In genomic region chr4:142405021-142405991, GRCh38 we compare ENCODE assay signal across 8 cellular contexts.
DNase-seq lines count a peak whose midpoint lies in the region; ATAC-seq lines count a peak whose summit lies in the region.

No MANE protein-coding gene starts in this region.

- peak overlapping the region; percentile 73 for H3K4me3 ChIP-seq in skeletal muscle satellite cell (ENCODE audit: low read length)

- intact Hi-C loops in Right ventricle myocardium inferior (cut with DNase I) = no loop called here
- intact Hi-C loops in cardiac septum (cut with DNase I) = no loop called here

- DNase-seq in Right ventricle myocardium inferior (ENCODE audit: missing footprints) (peak; percentile 28), cardiac septum (ENCODE audit: low spot score) (no peak), SW 1271 (lab: John Stamatoyannopoulos, UW) (peak; percentile 73 to 76), amniotic stem cell (lab: John Stamatoyannopoulos, UW) (peak; percentile 74), hippocampal formation (lab: John Stamatoyannopoulos, UW) (peak; percentile 42 to 48), middle frontal gyrus (ENCODE audit: extremely low spot score, low spot score) (no peak)

- peak overlapping the region; percentile 82 for H3K4me2 ChIP-seq in skeletal muscle satellite cell (ENCODE audit: low read length)

- H3K4me1 ChIP-seq in skeletal muscle satellite cell (ENCODE audit: control insufficient read depth, insufficient read depth, low read length) = peaks cover 58% of the 10 kb centered on the region

- H3K36me3 ChIP-seq in skeletal muscle satellite cell (ENCODE audit: insufficient read depth, low read length) = no peaks in the 10 kb centered on the region

- peak overlapping the region; percentile 91 for H3K9ac ChIP-seq in skeletal muscle satellite cell (ENCODE audit: low read depth, low read length)

- peak; percentile 70 for ATAC-seq in Right ventricle myocardium inferior
- peak; percentile 64 for ATAC-seq in HG03432 (IDR thresholded peaks at IDR 0.05; ENCODE audit: unreplicated experiment)

- no peaks in the 10 kb centered on the region for H3K27me3 ChIP-seq in skeletal muscle satellite cell (ENCODE audit: control insufficient read depth, insufficient read depth, low read length)

- H3K9me3 ChIP-seq in skeletal muscle satellite cell (replicated peaks; ENCODE audit: low read length) = no peaks in the 10 kb centered on the region

Comparison
In these comparisons a context has a peak if more than half of its experiments do, and no peak if none do; other contexts are left out.
1. DNase-seq: peak in Right ventricle myocardium inferior (single experiment), SW 1271 (2 of 2), amniotic stem cell (single experiment) and hippocampal formation (2 of 2); none in cardiac septum (single experiment) and middle frontal gyrus (single experiment).